ENCODE assay signal across 1 cellular context in the genomic region with DNA sequence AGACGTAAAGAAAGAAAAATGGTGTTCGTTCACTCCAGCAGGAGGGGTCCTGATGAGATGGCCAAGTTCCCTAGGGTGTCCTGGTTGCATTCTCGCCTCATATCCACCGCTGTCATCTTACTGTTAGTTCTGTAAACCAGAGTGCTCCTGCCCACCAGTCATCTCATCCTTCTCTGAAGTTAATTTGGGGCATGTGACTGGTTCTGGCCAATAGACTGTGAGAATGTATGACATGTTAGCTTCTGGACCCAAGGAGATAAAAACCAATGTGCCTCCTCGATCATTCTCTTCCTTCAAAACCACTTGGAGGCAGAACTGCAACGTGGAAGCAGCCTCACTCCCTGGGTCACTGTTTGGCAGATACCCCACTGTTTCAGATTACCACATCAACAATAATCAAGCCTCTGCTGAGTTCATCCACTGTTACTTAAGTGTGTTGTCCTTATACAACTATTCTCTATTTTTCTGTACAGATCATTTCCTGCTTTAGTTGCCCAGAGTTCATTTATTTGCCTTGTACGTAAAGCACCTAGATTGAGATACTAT.
TF ChIP-seq lines count a peak whose summit lies in the region.

No MANE protein-coding gene starts in this region.

TF ChIP-seq in H1, 55 proteins besides CTCF, POLR2A, EP300 and RAD21:
- TF ChIP-seq TAF7 (optimal IDR thresholded peaks at IDR 0.05; ENCODE audit: borderline replicate concordance, low read depth, low read length) (no peak), RXRA (IDR thresholded peaks at IDR 0.05; ENCODE audit: insufficient read depth, low read depth, low read length) (no peak), SAP30 (IDR thresholded peaks at IDR 0.05; ENCODE audit: insufficient read depth, insufficient replicate concordance, low read length) (no peak), BRCA1 (IDR thresholded peaks at IDR 0.05; ENCODE audit: low read depth, low read length) (no peak), EGR1 (IDR thresholded peaks at IDR 0.05; ENCODE audit: borderline replicate concordance, low read depth, low read length) (no peak), MAFK (IDR thresholded peaks at IDR 0.05; ENCODE audit: low read depth, low read length) (no peak)
TF ChIP-seq in H1: peak in this region for 0.
